1 cellular context compared by ENCODE assay signal in the genomic region with DNA sequence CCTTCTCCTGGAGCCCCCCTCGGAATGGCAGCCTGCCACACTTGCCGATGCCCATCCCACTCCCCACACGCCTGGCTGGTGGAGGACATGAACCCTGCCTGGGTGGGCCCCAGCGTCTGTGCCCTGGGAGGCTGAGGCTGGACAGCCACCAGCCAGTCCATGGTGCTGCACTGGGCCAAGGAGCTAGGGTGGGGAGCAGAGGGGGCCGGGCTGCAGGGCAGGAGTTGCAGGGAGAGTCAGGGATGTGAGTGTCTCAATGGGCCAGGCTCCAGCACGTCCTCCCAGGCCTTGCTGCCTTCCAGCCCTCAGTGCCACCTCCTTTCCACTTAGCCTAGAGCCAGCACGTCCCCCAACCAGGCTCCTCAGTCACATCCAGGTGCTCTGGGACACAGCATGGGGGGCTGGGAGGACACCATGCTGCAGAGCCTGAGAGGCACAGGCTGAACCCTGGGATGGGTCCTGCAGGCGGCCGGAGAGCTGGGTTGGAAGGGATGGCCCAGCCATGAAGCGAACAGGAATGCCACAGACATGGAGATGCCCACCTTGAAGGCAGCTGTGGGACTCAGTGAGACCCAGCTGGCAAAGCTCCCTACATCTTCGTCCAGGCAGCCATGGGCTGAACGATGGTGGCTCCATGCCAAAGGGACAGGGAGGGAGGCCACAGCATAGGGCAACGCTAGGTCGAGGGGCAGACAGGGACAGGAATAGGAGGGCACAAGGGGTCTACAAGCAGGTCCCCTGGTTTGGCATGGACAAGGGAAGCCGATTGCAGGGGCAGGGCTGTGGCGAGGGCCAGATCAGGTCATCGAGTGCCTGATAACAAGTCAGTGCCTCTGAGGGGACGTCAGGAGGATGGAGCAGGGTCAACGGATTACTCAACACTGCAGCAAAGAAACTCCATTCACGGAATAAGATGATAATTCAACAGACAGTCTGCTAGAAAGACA.
TF ChIP-seq lines count a peak whose summit lies in the region.

No MANE protein-coding gene starts in this region.

TF ChIP-seq in HepG2, 621 proteins besides CTCF, POLR2A, EP300 and RAD21:
- TF ChIP-seq ZNF549 (CRISPR knock-in tag; IDR thresholded peaks at IDR 0.05) (no peak), HOXA5 (CRISPR knock-in tag; IDR thresholded peaks at IDR 0.05) (no peak), ZNF552 (CRISPR knock-in tag; IDR thresholded peaks at IDR 0.05; ENCODE audit: borderline replicate concordance) (no peak), KDM2A (CRISPR knock-in tag; IDR thresholded peaks at IDR 0.05; ENCODE audit: borderline replicate concordance, low read depth) (no peak), ZNF782 (CRISPR knock-in tag; IDR thresholded peaks at IDR 0.05; ENCODE audit: borderline replicate concordance) (no peak), SCMH1 (CRISPR knock-in tag; IDR thresholded peaks at IDR 0.05; ENCODE audit: borderline replicate concordance) (no peak), CAMTA2 (CRISPR knock-in tag; IDR thresholded peaks at IDR 0.05; ENCODE audit: borderline replicate concordance) (no peak), ZNF235 (CRISPR knock-in tag; IDR thresholded peaks at IDR 0.05; ENCODE audit: borderline replicate concordance) (no peak), REL (CRISPR knock-in tag; conservative IDR thresholded peaks at IDR 0.05) (no peak), KLF6 (CRISPR knock-in tag; IDR thresholded peaks at IDR 0.05) (no peak), ZBTB7B (CRISPR knock-in tag; IDR thresholded peaks at IDR 0.05) (no peak), ZNF841 (CRISPR knock-in tag; IDR thresholded peaks at IDR 0.05; ENCODE audit: borderline replicate concordance) (no peak), MAFG (CRISPR knock-in tag; IDR thresholded peaks at IDR 0.05) (no peak)
- TF ChIP-seq, protein P1, sequence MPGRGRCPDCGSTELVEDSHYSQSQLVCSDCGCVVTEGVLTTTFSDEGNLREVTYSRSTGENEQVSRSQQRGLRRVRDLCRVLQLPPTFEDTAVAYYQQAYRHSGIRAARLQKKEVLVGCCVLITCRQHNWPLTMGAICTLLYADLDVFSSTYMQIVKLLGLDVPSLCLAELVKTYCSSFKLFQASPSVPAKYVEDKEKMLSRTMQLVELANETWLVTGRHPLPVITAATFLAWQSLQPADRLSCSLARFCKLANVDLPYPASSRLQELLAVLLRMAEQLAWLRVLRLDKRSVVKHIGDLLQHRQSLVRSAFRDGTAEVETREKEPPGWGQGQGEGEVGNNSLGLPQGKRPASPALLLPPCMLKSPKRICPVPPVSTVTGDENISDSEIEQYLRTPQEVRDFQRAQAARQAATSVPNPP (CRISPR knock-in tag; IDR thresholded peaks at IDR 0.05): no peak
